ENCODE assay signal across 12 cellular contexts in genomic region chr17:35774499-35774898, GRCh38. TPM values are rescaled to one million over a fixed set of nuclear protein-coding genes. Genes with fewer than 3 reads are reported as not detected.
DNase-seq lines count a peak whose midpoint lies in the region; ATAC-seq, FAIRE-seq and TF ChIP-seq lines count a peak whose summit lies in the region.
"Had no signal": no experiment of that assay in that cellular context is flagged by ENCODE, and none has a peak within 500 bp of the region (broad histone marks: within the 10 kb centered on the region; RNA-seq: fewer than 3 reads in every experiment).

No MANE protein-coding gene starts in this region.

- CTCF ChIA-PET in endothelial cell of umbilical vein (lab: Charles Lee) = interaction anchor here (1.0 to 5.3 kb wide), 3 partner anchors 10 to 34 kb away, joined by 3 to 34 read pairs (median 5); partner anchors contain the start of gene TAF15
- CTCF ChIA-PET in activated CD4-positive, alpha-beta T cell treated with anti-CD3 and anti-CD28 coated beads for 36 hours (lab: Charles Lee) = interaction anchor here (1.1 to 4.7 kb wide), 3 partner anchors 10 to 14 kb away, joined by 3 to 18 read pairs (median 7); no protein-coding TSS in a partner anchor

- intact Hi-C loops in endothelial cell of umbilical vein (cut with micrococcal nuclease) (loop anchor here (1.0 kb wide), 1 partner anchor 10 kb away; no protein-coding TSS in a partner anchor), thyroid gland (cut with DNase I) (no loop called here)
- intact Hi-C loops in activated CD4-positive, alpha-beta T cell treated with anti-CD3 and anti-CD28 coated beads for 36 hours (cut with DNase I, micrococcal nuclease) = no loop called here

- H3K36me3 ChIP-seq in endothelial cell of umbilical vein (ENCODE audit: control insufficient read depth in 2 of 2, extremely low read depth in 1 of 2, insufficient read depth in 2 of 2, low read length in 2 of 2) (no peaks in the 10 kb centered on the region), thyroid gland (no peaks in the 10 kb centered on the region)

- FAIRE-seq in endothelial cell of umbilical vein (lab: Jason Lieb, UNC) = no peak
- FAIRE-seq: A204.1 had no signal

- H3K27ac ChIP-seq in endothelial cell of umbilical vein (ENCODE audit: insufficient read depth, low read depth, low read length) (no peak overlapping the region), thyroid gland (peak overlapping the region; percentile 79 to 96 (median 90))
- H3K27ac ChIP-seq: epithelial cell of prostate had no signal

- H3K4me1 ChIP-seq in endothelial cell of umbilical vein (ENCODE audit: control insufficient read depth, extremely low read depth, insufficient read depth, low read length) (peaks cover 5% of the 10 kb centered on the region), thyroid gland (peaks cover 28 to 32% of the 10 kb centered on the region in 2 donors)

- H3K4me2 ChIP-seq in endothelial cell of umbilical vein (ENCODE audit: insufficient read depth, low read length) = no peak overlapping the region

- no peak for ATAC-seq in GM18867 (IDR thresholded peaks at IDR 0.05; ENCODE audit: unreplicated experiment)
- ATAC-seq in activated CD4-positive, alpha-beta T cell treated with anti-CD3 and anti-CD28 coated beads for 36 hours = no peak
- no peak for ATAC-seq in activated naive CD4-positive, alpha-beta T cell treated with anti-CD3 and anti-CD28 coated beads, Interleukin-2, amount 50 U/mL, for 72 hours
- ATAC-seq: activated T-helper 17 cell treated with anti-CD3 and anti-CD28 coated beads, Interleukin-2, amount 50 U/mL, for 72 hours; naive thymus-derived CD8-positive, alpha-beta T cell had no signal

- no peaks in the 10 kb centered on the region for H3K9me3 Mint-ChIP-seq in activated CD4-positive, alpha-beta T cell treated with anti-CD3 and anti-CD28 coated beads for 36 hours (ENCODE audit: low read depth)
- no peaks in the 10 kb centered on the region for H3K9me3 Mint-ChIP-seq in activated naive CD4-positive, alpha-beta T cell treated with anti-CD3 and anti-CD28 coated beads, Interleukin-2, amount 50 U/mL, for 72 hours
- H3K9me3 Mint-ChIP-seq: activated T-helper 17 cell treated with anti-CD3 and anti-CD28 coated beads, Interleukin-2, amount 50 U/mL, for 72 hours; naive thymus-derived CD8-positive, alpha-beta T cell had no signal

- no peak overlapping the region for H3K27ac Mint-ChIP-seq in activated CD4-positive, alpha-beta T cell treated with anti-CD3 and anti-CD28 coated beads for 36 hours
- H3K27ac Mint-ChIP-seq in activated naive CD4-positive, alpha-beta T cell treated with anti-CD3 and anti-CD28 coated beads, Interleukin-2, amount 50 U/mL, for 72 hours = no peak overlapping the region
- H3K27ac Mint-ChIP-seq: activated T-helper 17 cell treated with anti-CD3 and anti-CD28 coated beads, Interleukin-2, amount 50 U/mL, for 72 hours had no signal

- H3K4me3 ChIP-seq in endothelial cell of umbilical vein (replicated peaks in 1 of 3; ENCODE audit: insufficient read depth in 1 of 3, low read depth in 1 of 3, low read length in 3 of 3) (no peak overlapping the region), thyroid gland (replicated peaks in 1 of 3) (no peak overlapping the region)

- no peaks in the 10 kb centered on the region for H4K20me1 ChIP-seq in endothelial cell of umbilical vein (replicated peaks; ENCODE audit: control insufficient read depth, extremely low read depth, insufficient read depth, low read length)

- WGBS in thyroid gland, 2 donors = 40 to 51% methylated on average over 3 to 5 of the region's 5 CpGs

- peaks cover 5 to 7% of the 10 kb centered on the region in 2 experiments for H3K27me3 ChIP-seq in endothelial cell of umbilical vein (ENCODE audit: control insufficient read depth in 2 of 2, insufficient read depth in 2 of 2, low read length in 2 of 2)
- H3K27me3 ChIP-seq in thyroid gland = no peaks in the 10 kb centered on the region

- H3K27me3 Mint-ChIP-seq in activated CD4-positive, alpha-beta T cell treated with anti-CD3 and anti-CD28 coated beads for 36 hours = peaks cover 3% of the 10 kb centered on the region

- H2AFZ ChIP-seq in endothelial cell of umbilical vein (ENCODE audit: low read depth, low read length) = no peak overlapping the region

- POLR2A ChIA-PET in endothelial cell of umbilical vein (lab: Charles Lee) = no interaction called here
- POLR2A ChIA-PET in activated CD4-positive, alpha-beta T cell treated with anti-CD3 and anti-CD28 coated beads for 36 hours (lab: Charles Lee) = interaction anchor here (0.6 kb wide), 1 partner anchor 20 kb away, joined by 3 read pairs; no protein-coding TSS in a partner anchor

- TF ChIP-seq POLR2A in endothelial cell of umbilical vein (IDR thresholded peaks at IDR 0.05; ENCODE audit: low read depth, low read length) = no peak
- peak in 1 of 2 donors; percentile 43 for TF ChIP-seq POLR2A in thyroid gland (IDR thresholded peaks at IDR 0.05)

- H3K4me3 Mint-ChIP-seq in activated CD4-positive, alpha-beta T cell treated with anti-CD3 and anti-CD28 coated beads for 36 hours = no peak overlapping the region
- H3K4me3 Mint-ChIP-seq: activated T-helper 17 cell treated with anti-CD3 and anti-CD28 coated beads, Interleukin-2, amount 50 U/mL, for 72 hours; naive thymus-derived CD8-positive, alpha-beta T cell had no signal

- no peaks in the 10 kb centered on the region for H3K79me2 ChIP-seq in endothelial cell of umbilical vein (ENCODE audit: control insufficient read depth, insufficient read depth, low read length)

- no peaks in the 10 kb centered on the region for H3K4me1 Mint-ChIP-seq in activated CD4-positive, alpha-beta T cell treated with anti-CD3 and anti-CD28 coated beads for 36 hours
- H3K4me1 Mint-ChIP-seq: activated T-helper 17 cell treated with anti-CD3 and anti-CD28 coated beads, Interleukin-2, amount 50 U/mL, for 72 hours had no signal

- no peak for TF ChIP-seq CTCF in endothelial cell of umbilical vein (IDR thresholded peaks at IDR 0.05; ENCODE audit: extremely low read depth in 1 of 2, insufficient read depth in 1 of 2, low read depth in 1 of 2, low read length in 2 of 2)
- TF ChIP-seq CTCF in thyroid gland (IDR thresholded peaks at IDR 0.05) = no peak

- H3K9ac ChIP-seq in endothelial cell of umbilical vein (replicated peaks; ENCODE audit: extremely low read depth, insufficient read depth, low read length) = no peak overlapping the region

- dilution Hi-C loops in endothelial cell of umbilical vein (cut with MboI; ENCODE audit: extremely low pct_ligation_motif_present, low sequenced_read_pairs) = no loop called here

- H3K36me3 Mint-ChIP-seq in activated CD4-positive, alpha-beta T cell treated with anti-CD3 and anti-CD28 coated beads for 36 hours (ENCODE audit: low read depth) = no peaks in the 10 kb centered on the region
- no peaks in the 10 kb centered on the region for H3K36me3 Mint-ChIP-seq in activated naive CD4-positive, alpha-beta T cell treated with anti-CD3 and anti-CD28 coated beads, Interleukin-2, amount 50 U/mL, for 72 hours

- DNase-seq in DMS79 treated with DMSO at 0.1 percent for 48 hours (lab: John Stamatoyannopoulos, UW) = peak; percentile 36
- no peak for DNase-seq in DMS79 (lab: John Stamatoyannopoulos, UW)
- DNase-seq in endothelial cell of umbilical vein (ENCODE audit: low read depth, low spot score) = peak; percentile 60
- DNase-seq in mucosa of gallbladder (ENCODE audit: low spot score) = peak; percentile 64
- DNase-seq in thyroid gland = peak; percentile 85 to 89
- DNase-seq in activated CD4-positive, alpha-beta T cell treated with anti-CD3 and anti-CD28 coated beads for 36 hours = no peak
- DNase-seq in activated naive CD4-positive, alpha-beta T cell treated with anti-CD3 and anti-CD28 coated beads, Interleukin-2, amount 50 U/mL, for 72 hours (ENCODE audit: low spot score in 2 of 2) = no peak

- H3K9me3 ChIP-seq in endothelial cell of umbilical vein (replicated peaks; ENCODE audit: control insufficient read depth, insufficient read depth, low read length) (no peaks in the 10 kb centered on the region), thyroid gland (no peaks in the 10 kb centered on the region)

- BruUV-seq in endothelial cell of umbilical vein (replicated peaks; lab: Mats Ljungman, UMichigan) = no TSS peak

- H3K9me1 ChIP-seq in endothelial cell of umbilical vein (replicated peaks; ENCODE audit: control insufficient read depth, extremely low read depth, insufficient read depth, low read length) = no peaks in the 10 kb centered on the region

RNA-seq across cellular contexts. Expression of gene C17orf50, which starts 13.8 kb away (rescaled TPM):
- not detected in 2 replicates for total RNA-seq in endothelial cell of umbilical vein
- polyA plus RNA-seq in endothelial cell of umbilical vein = 0.15 TPM in 1 of 2 replicates, not detected in the other
- polyA plus RNA-seq in endothelial cell of umbilical vein (2011; cell fraction: cytosol; rRNA removed) = 0.06 TPM in 2 replicates
- polyA plus RNA-seq in endothelial cell of umbilical vein (2011; cell fraction: nucleus; rRNA removed) = not detected in 2 replicates
- not detected in 2 replicates for polyA plus RNA-seq in endothelial cell of umbilical vein (2012)
- polyA minus RNA-seq in endothelial cell of umbilical vein = not detected in 2 replicates
- polyA minus RNA-seq in endothelial cell of umbilical vein (2011; cell fraction: cytosol; rRNA and poly(A)+ RNA removed) = not detected
- polyA minus RNA-seq in endothelial cell of umbilical vein (2011; cell fraction: nucleus; rRNA and poly(A)+ RNA removed) = not detected in 2 replicates
- not detected for total RNA-seq in mucosa of gallbladder
- total RNA-seq in thyroid gland = under 1 TPM in 1 of 4 donors, not detected in 3; 0.40 TPM
- not detected for total RNA-seq in activated CD4-positive, alpha-beta T cell treated with anti-CD3 and anti-CD28 coated beads for 36 hours
- not detected for total RNA-seq in activated naive CD4-positive, alpha-beta T cell treated with anti-CD3 and anti-CD28 coated beads, Interleukin-2, amount 50 U/mL, for 72 hours
- total RNA-seq: activated T-helper 17 cell treated with anti-CD3 and anti-CD28 coated beads, Interleukin-2, amount 50 U/mL, for 72 hours had no signal

RNA-seq across cellular contexts. Expression of gene MMP28, which starts 20.9 kb away (rescaled TPM):
- total RNA-seq in endothelial cell of umbilical vein = 3.6 and 6.1 TPM in 2 replicates
- polyA plus RNA-seq in endothelial cell of umbilical vein = 7.1 and 8.4 TPM in 2 replicates
- 6.2 and 7.1 TPM in 2 replicates for polyA plus RNA-seq in endothelial cell of umbilical vein (2011; cell fraction: cytosol; rRNA removed)
- polyA plus RNA-seq in endothelial cell of umbilical vein (2011; cell fraction: nucleus; rRNA removed) = 4.3 and 7.4 TPM in 2 replicates
- 1.7 and 1.8 TPM in 2 replicates for polyA plus RNA-seq in endothelial cell of umbilical vein (2012)
- 2.7 and 7.7 TPM in 2 replicates for polyA minus RNA-seq in endothelial cell of umbilical vein
- polyA minus RNA-seq in endothelial cell of umbilical vein (2011; cell fraction: cytosol; rRNA and poly(A)+ RNA removed) = 6.0 TPM
- polyA minus RNA-seq in endothelial cell of umbilical vein (2011; cell fraction: nucleus; rRNA and poly(A)+ RNA removed) = 2.2 and 5.3 TPM in 2 replicates
- 32.8 TPM for total RNA-seq in mucosa of gallbladder
- total RNA-seq in thyroid gland = 10 to 100 TPM; 12.4 to 48.0 (median 28.6) TPM
- total RNA-seq in activated CD4-positive, alpha-beta T cell treated with anti-CD3 and anti-CD28 coated beads for 36 hours = under 1 TPM in 1 of 2 experiments, not detected in 1; 0.09 TPM
- under 1 TPM in 1 of 2 donors, not detected in 1; 0.74 TPM for total RNA-seq in activated naive CD4-positive, alpha-beta T cell treated with anti-CD3 and anti-CD28 coated beads, Interleukin-2, amount 50 U/mL, for 72 hours
- total RNA-seq: activated T-helper 17 cell treated with anti-CD3 and anti-CD28 coated beads, Interleukin-2, amount 50 U/mL, for 72 hours had no signal

RNA-seq across cellular contexts. Expression of gene GAS2L2, which starts 21.5 kb away (rescaled TPM):
- total RNA-seq in endothelial cell of umbilical vein (not detected in 2 replicates), mucosa of gallbladder (not detected), thyroid gland (not detected)
- polyA plus RNA-seq in endothelial cell of umbilical vein = not detected in 2 replicates
- not detected in 2 replicates for polyA plus RNA-seq in endothelial cell of umbilical vein (2011; cell fraction: cytosol; rRNA removed)
- 0.05 and 0.10 TPM in 2 replicates for polyA plus RNA-seq in endothelial cell of umbilical vein (2011; cell fraction: nucleus; rRNA removed)
- polyA plus RNA-seq in endothelial cell of umbilical vein (2012) = not detected in 2 replicates
- polyA minus RNA-seq in endothelial cell of umbilical vein = 0.07 TPM in 1 of 2 replicates, not detected in the other
- not detected for polyA minus RNA-seq in endothelial cell of umbilical vein (2011; cell fraction: cytosol; rRNA and poly(A)+ RNA removed)
- not detected in 2 replicates for polyA minus RNA-seq in endothelial cell of umbilical vein (2011; cell fraction: nucleus; rRNA and poly(A)+ RNA removed)
- total RNA-seq in activated CD4-positive, alpha-beta T cell treated with anti-CD3 and anti-CD28 coated beads for 36 hours = under 1 TPM in 1 of 2 experiments, not detected in 1; 0.07 TPM
- under 1 TPM in 1 of 2 donors, not detected in 1; 0.16 TPM for total RNA-seq in activated naive CD4-positive, alpha-beta T cell treated with anti-CD3 and anti-CD28 coated beads, Interleukin-2, amount 50 U/mL, for 72 hours
- total RNA-seq: activated T-helper 17 cell treated with anti-CD3 and anti-CD28 coated beads, Interleukin-2, amount 50 U/mL, for 72 hours had no signal
- polyA plus RNA-seq: naive thymus-derived CD8-positive, alpha-beta T cell had no signal

RNA-seq across cellular contexts. Expression of gene TAF15, which starts 34.8 kb away (rescaled TPM):
- total RNA-seq in endothelial cell of umbilical vein = 244 and 247 TPM in 2 replicates
- 35.7 and 59.4 TPM in 2 replicates for polyA plus RNA-seq in endothelial cell of umbilical vein
- 63.9 and 73.5 TPM in 2 replicates for polyA plus RNA-seq in endothelial cell of umbilical vein (2011; cell fraction: cytosol; rRNA removed)
- 91.8 and 107 TPM in 2 replicates for polyA plus RNA-seq in endothelial cell of umbilical vein (2011; cell fraction: nucleus; rRNA removed)
- polyA plus RNA-seq in endothelial cell of umbilical vein (2012) = 201 and 234 TPM in 2 replicates
- polyA minus RNA-seq in endothelial cell of umbilical vein = 103 and 110 TPM in 2 replicates
- polyA minus RNA-seq in endothelial cell of umbilical vein (2011; cell fraction: cytosol; rRNA and poly(A)+ RNA removed) = 54.0 TPM
- polyA minus RNA-seq in endothelial cell of umbilical vein (2011; cell fraction: nucleus; rRNA and poly(A)+ RNA removed) = 114 and 149 TPM in 2 replicates
- 130 TPM for total RNA-seq in mucosa of gallbladder
- 10 to 100 TPM; 55.9 to 79.8 (median 65.4) TPM for total RNA-seq in thyroid gland
- total RNA-seq in activated CD4-positive, alpha-beta T cell treated with anti-CD3 and anti-CD28 coated beads for 36 hours = 100 to 1,000 TPM; 316 to 330 TPM
- 100 to 1,000 TPM; 283 to 312 TPM for total RNA-seq in activated naive CD4-positive, alpha-beta T cell treated with anti-CD3 and anti-CD28 coated beads, Interleukin-2, amount 50 U/mL, for 72 hours

RNA-seq across cellular contexts. Expression of gene RASL10B, which starts 43.1 kb away (rescaled TPM):
- total RNA-seq in endothelial cell of umbilical vein (0.71 and 0.78 TPM in 2 replicates), mucosa of gallbladder (7.9 TPM), thyroid gland (10 to 100 TPM in 1 of 4 donors, 1 to 10 TPM in 2, under 1 TPM in 1; 0.94 to 14.5 (median 3.5) TPM)
- polyA plus RNA-seq in endothelial cell of umbilical vein = 0.19 and 0.29 TPM in 2 replicates
- polyA plus RNA-seq in endothelial cell of umbilical vein (2011; cell fraction: cytosol; rRNA removed) = 0.10 and 0.16 TPM in 2 replicates
- polyA plus RNA-seq in endothelial cell of umbilical vein (2011; cell fraction: nucleus; rRNA removed) = 0.36 and 0.43 TPM in 2 replicates
- polyA plus RNA-seq in endothelial cell of umbilical vein (2012) = 0.36 and 0.52 TPM in 2 replicates
- polyA minus RNA-seq in endothelial cell of umbilical vein = 0.34 and 1.5 TPM in 2 replicates
- not detected for polyA minus RNA-seq in endothelial cell of umbilical vein (2011; cell fraction: cytosol; rRNA and poly(A)+ RNA removed)
- 0.29 and 0.91 TPM in 2 replicates for polyA minus RNA-seq in endothelial cell of umbilical vein (2011; cell fraction: nucleus; rRNA and poly(A)+ RNA removed)
- total RNA-seq in activated CD4-positive, alpha-beta T cell treated with anti-CD3 and anti-CD28 coated beads for 36 hours = 1 to 10 TPM; 2.7 to 4.0 TPM
- total RNA-seq in activated naive CD4-positive, alpha-beta T cell treated with anti-CD3 and anti-CD28 coated beads, Interleukin-2, amount 50 U/mL, for 72 hours = 1 to 10 TPM in 1 of 2 donors, not detected in 1; 1.1 TPM

Comparison
In these comparisons a context has a peak if more than half of its experiments do, and no peak if none do; other contexts are left out.
1. DNase-seq: peak in DMS79 treated with DMSO at 0.1 percent for 48 hours (single experiment), endothelial cell of umbilical vein (single experiment), mucosa of gallbladder (single experiment) and thyroid gland (2 of 2); none in DMS79 (single experiment), activated CD4-positive, alpha-beta T cell treated with anti-CD3 and anti-CD28 coated beads for 36 hours (single experiment) and activated naive CD4-positive, alpha-beta T cell treated with anti-CD3 and anti-CD28 coated beads, Interleukin-2, amount 50 U/mL, for 72 hours (0 of 2).